Comparison of ENCODE assay signal across 17 cellular contexts in the genomic region with DNA sequence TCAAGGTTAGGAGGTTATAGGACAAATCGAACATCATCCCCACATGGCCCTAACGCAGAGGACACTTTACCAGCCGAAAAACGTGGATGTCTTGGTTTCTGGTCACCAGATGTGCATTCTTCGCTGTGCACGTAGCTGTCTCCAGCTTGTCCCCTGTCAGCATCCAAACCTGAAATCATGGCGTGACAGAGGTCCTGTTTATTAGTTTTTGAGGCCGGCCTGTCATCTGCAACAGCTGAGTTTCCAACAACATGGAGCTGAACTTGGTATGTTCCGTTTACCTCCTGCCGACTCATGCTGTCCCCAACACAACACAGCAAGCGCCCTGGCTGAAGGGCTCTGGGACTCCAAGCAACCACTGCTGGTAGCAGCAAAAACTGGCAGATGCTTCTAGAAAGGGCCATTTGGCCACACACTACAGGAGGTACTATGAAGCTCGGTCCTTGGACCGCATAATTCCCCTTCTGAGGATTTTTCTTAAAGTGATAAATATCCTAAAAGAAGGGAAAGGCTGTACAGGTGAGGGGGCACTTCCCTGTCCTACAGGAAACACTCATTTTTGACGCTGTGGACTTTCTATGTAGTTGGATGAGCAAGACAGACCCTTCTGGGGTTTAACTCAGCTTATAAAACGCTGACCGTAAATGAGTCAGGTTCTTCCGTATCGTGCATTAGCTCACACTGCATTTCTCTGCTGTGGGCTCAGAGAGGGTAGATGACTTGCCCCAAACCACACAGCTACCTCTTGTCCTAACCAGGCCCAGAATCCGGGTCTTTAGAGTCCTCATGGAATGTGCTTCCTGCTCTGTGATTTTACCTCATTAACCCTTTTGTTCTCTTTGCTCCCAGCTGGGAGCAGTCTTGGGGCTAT.
A peak's percentile ranks its signal among the peaks of the same experiment; 100 is the strongest.
DNase-seq lines count a peak whose midpoint lies in the region; ATAC-seq, FAIRE-seq and TF ChIP-seq lines count a peak whose summit lies in the region.
"Had no signal": no experiment of that assay in that cellular context is flagged by ENCODE, and none has a peak within 500 bp of the region (broad histone marks: within the 10 kb centered on the region; RNA-seq: fewer than 3 reads in every experiment).

No MANE protein-coding gene starts in this region.

- H3K18ac ChIP-seq in mesendoderm (ENCODE audit: low read length) = no peak overlapping the region

- no peak overlapping the region for H4K5ac ChIP-seq in mesendoderm (ENCODE audit: low read length)

- H3K27ac ChIP-seq in K562 (ENCODE audit: extremely low read depth, low read depth, low read length) (no peak overlapping the region), mesendoderm (ENCODE audit: low read depth, low read length) (no peak overlapping the region), heart left ventricle (no peak overlapping the region), RWPE1 (no peak overlapping the region)

- H3K4me2 ChIP-seq in K562 (ENCODE audit: insufficient read depth, low read length) (no peak overlapping the region), mesendoderm (ENCODE audit: low read length) (no peak overlapping the region)

- H3K4me1 Mint-ChIP-seq in HFFc6 (ENCODE audit: low read depth) = peaks cover 22% of the 10 kb centered on the region

- no peak overlapping the region for H4K8ac ChIP-seq in mesendoderm (ENCODE audit: low read depth, low read length)

- no peak overlapping the region for H2BK5ac ChIP-seq in mesendoderm (ENCODE audit: low read length)

- ATAC-seq in K562 (no peak), heart left ventricle (no peak)
- ATAC-seq in stimulated activated naive CD8-positive, alpha-beta T cell treated with anti-CD3 and anti-CD28 coated beads, Interleukin-15, Interleukin-2, amounts not matched to agents 100 U/mL and 50 U/mL, for 24 hours = no peak

- H3K36me3 Mint-ChIP-seq in HFFc6 (ENCODE audit: low read depth) = peaks cover 8% of the 10 kb centered on the region; the same call in 1 of the 2 replicates
- H3K36me3 Mint-ChIP-seq: CD14-positive monocyte had no signal

- no peak overlapping the region for H2AK5ac ChIP-seq in mesendoderm (ENCODE audit: low read length)

- TF ChIP-seq EP300 in K562 (IDR thresholded peaks at IDR 0.05; ENCODE audit: low read length) = no peak

- H3K4me3 Mint-ChIP-seq in HFFc6 = no peak overlapping the region
- H3K4me3 Mint-ChIP-seq: CD14-positive monocyte had no signal

- TF ChIP-seq CTCF in AG10803 (conservative IDR thresholded peaks at IDR 0.05; ENCODE audit: low read length) = no peak
- TF ChIP-seq CTCF in HFFc6 (IDR thresholded peaks at IDR 0.05) = no peak
- TF ChIP-seq CTCF in K562 (IDR thresholded peaks at IDR 0.05 in 2 of 3, conservative IDR thresholded peaks at IDR 0.05 in 1 of 3; ENCODE audit: insufficient read depth in 2 of 3, low read depth in 1 of 3, low read length in 3 of 3) = no peak
- no peak for TF ChIP-seq CTCF in heart left ventricle (IDR thresholded peaks at IDR 0.05)
- no peak for TF ChIP-seq CTCF in RWPE1 (conservative IDR thresholded peaks at IDR 0.05; ENCODE audit: low read depth)

- H3K9me3 ChIP-seq in K562 (replicated peaks; ENCODE audit: control insufficient read depth, insufficient read depth, low read depth, low read length) (no peaks in the 10 kb centered on the region), heart left ventricle (no peaks in the 10 kb centered on the region)
- H3K9me3 ChIP-seq: Caco-2 had no signal

- no peaks in the 10 kb centered on the region for H3K9me3 Mint-ChIP-seq in HFFc6

- no peak overlapping the region for H3K56ac ChIP-seq in mesendoderm (ENCODE audit: low read length)

- no peak for TF ChIP-seq POLR2A in K562 (conservative IDR thresholded peaks at IDR 0.05)
- no peak for TF ChIP-seq POLR2A in heart left ventricle (IDR thresholded peaks at IDR 0.05)

- H3K79me1 ChIP-seq in mesendoderm (ENCODE audit: low read length) = no peaks in the 10 kb centered on the region

- POLR2A ChIA-PET in K562 (lab: Yijun Ruan, JAX) = no interaction called here
- POLR2A ChIA-PET in RWPE1 (lab: Yijun Ruan, JAX; ENCODE audit: low non-redundant PET) = no interaction called here

- H3K36me3 ChIP-seq in K562 (ENCODE audit: control insufficient read depth, insufficient read depth, low read length) (no peaks in the 10 kb centered on the region), mesendoderm (ENCODE audit: control insufficient read depth, insufficient read depth, low read length) (no peaks in the 10 kb centered on the region), heart left ventricle (peaks cover 0 to 38% (median 21%) of the 10 kb centered on the region in 9 donors)

- no peak overlapping the region for H2BK15ac ChIP-seq in mesendoderm (replicated peaks; ENCODE audit: low read depth)

- 30% methylated on average over 19 of the region's 19 CpGs for WGBS in K562 (ENCODE audit: insufficient coverage, low coverage, missing lambda C conversion rate)
- no CpG with 5 or more reads among the region's 19 CpGs for WGBS in mesendoderm (ENCODE audit: extremely low coverage, insufficient coverage, low lambda C conversion rate)
- WGBS in heart left ventricle, 4 donors = 88 to 93% (median 91%) methylated on average over 19 of the region's 19 CpGs

- H3K27me3 Mint-ChIP-seq in HFFc6 (ENCODE audit: insufficient read depth) = peaks cover 4% of the 10 kb centered on the region; the same call in 1 of the 2 replicates

- H3K4me3 ChIP-seq in AG10803 (ENCODE audit: low read length) = no peak overlapping the region
- no peak overlapping the region for H3K4me3 ChIP-seq in K562
- H3K4me3 ChIP-seq in mesendoderm (ENCODE audit: low read length) = no peak overlapping the region
- H3K4me3 ChIP-seq in heart left ventricle = no peak overlapping the region

- intact Hi-C loops in K562 (cut with micrococcal nuclease) (loop anchor here (10.0 kb wide), 1 partner anchor 637 kb away; no protein-coding TSS in a partner anchor), heart left ventricle (cut with DNase I) (loop anchor here in 5 of 10 donors (10.0 kb wide), 2 partner anchors 247 to 637 kb away; no protein-coding TSS in a partner anchor)

- H3K79me2 ChIP-seq in K562 (ENCODE audit: control insufficient read depth, insufficient read depth, low read length) (no peaks in the 10 kb centered on the region), mesendoderm (ENCODE audit: control insufficient read depth, insufficient read depth, low read length) (no peaks in the 10 kb centered on the region)

- CTCF ChIA-PET in K562 (lab: Yijun Ruan, JAX; ENCODE audit: low intra/inter-chr PET ratio) = no interaction called here
- CTCF ChIA-PET in RWPE1 (lab: Yijun Ruan, JAX) = interaction anchor here (0.6 to 1.2 kb wide), 8 partner anchors 11 to 262 kb away, joined by 3 to 4 read pairs (median 3); no protein-coding TSS in a partner anchor

- H3K4me1 ChIP-seq in K562 (replicated peaks in 1 of 2; ENCODE audit: control insufficient read depth in 2 of 2, insufficient read depth in 2 of 2, low read length in 2 of 2) (peaks cover 8 to 20% of the 10 kb centered on the region in 2 experiments; a peak in 4 of 5 replicates), mesendoderm (ENCODE audit: control insufficient read depth, low read depth, low read length) (no peaks in the 10 kb centered on the region), heart left ventricle (no peaks in the 10 kb centered on the region)
- H3K4me1 ChIP-seq: Caco-2 had no signal

- no peak overlapping the region for H3K9ac ChIP-seq in K562 (ENCODE audit: insufficient read depth in 1 of 2, low read depth in 2 of 2, low read length in 2 of 2)
- H3K9ac ChIP-seq in mesendoderm (ENCODE audit: low read length) = no peak overlapping the region

- no TSS peak for BruUV-seq in K562 (replicated peaks; lab: Mats Ljungman, UMichigan)

- H3K23ac ChIP-seq in mesendoderm (ENCODE audit: low read length) = no peak overlapping the region

- H3K27me3 ChIP-seq in K562 (ENCODE audit: control insufficient read depth in 2 of 2, insufficient read depth in 2 of 2, low read length in 2 of 2) = peaks cover 1 to 20% of the 10 kb centered on the region in 2 experiments; a peak in 3 of 5 replicates
- no peaks in the 10 kb centered on the region for H3K27me3 ChIP-seq in mesendoderm (ENCODE audit: insufficient read depth, low read length, poor library complexity)
- no peaks in the 10 kb centered on the region for H3K27me3 ChIP-seq in heart left ventricle

- in situ Hi-C loops in K562 (cut with MboI) = no loop called here

- H4K20me1 ChIP-seq in K562 (replicated peaks; ENCODE audit: control insufficient read depth, insufficient read depth, low read length) = no peaks in the 10 kb centered on the region

- H2AFZ ChIP-seq in K562 (ENCODE audit: low read depth, low read length) = peak overlapping the region; percentile 30

- no peak overlapping the region for H3K4ac ChIP-seq in mesendoderm (ENCODE audit: low read depth, low read length)

- no peaks in the 10 kb centered on the region for H3K9me1 ChIP-seq in K562 (ENCODE audit: control insufficient read depth, insufficient read depth, low read length)

- peak; percentile 62 for FAIRE-seq in K562 (lab: Jason Lieb, UNC)
- FAIRE-seq: A204.1 had no signal

- peak; percentile 45 for DNase-seq in AG10803 (ENCODE audit: low read depth)
- peak; percentile 28 for DNase-seq in HFFc6
- DNase-seq in K562 (ENCODE audit: extremely low read depth in 1 of 4, low spot score in 3 of 4) = no peak
- peak; percentile 31 for DNase-seq in mesendoderm
- DNase-seq in NCI-H345 (lab: John Stamatoyannopoulos, UW) = no peak
- no peak for DNase-seq in stimulated activated naive CD8-positive, alpha-beta T cell treated with anti-CD3 and anti-CD28 coated beads, Interleukin-15, Interleukin-2, amounts not matched to agents 100 U/mL and 50 U/mL, for 24 hours
- no peak for DNase-seq in heart left ventricle
- no peak for DNase-seq in RWPE1 (ENCODE audit: low spot score)
- DNase-seq: Caco-2, DMS53, GF-D8, Kasumi-1, NCI-H1930, NCI-H2171 treated with DMSO at 0.1 percent for 48 hours, NCI-H510A treated with DMSO at 0.1 percent for 48 hours had no signal

- H2BK120ac ChIP-seq in mesendoderm (ENCODE audit: low read depth, low read length) = no peak overlapping the region

- peak overlapping the region; percentile 22; the same call in 1 of the 2 replicates for H3K27ac Mint-ChIP-seq in HFFc6

- no peak for TF ChIP-seq RAD21 in K562 (CRISPR knock-in tag; conservative IDR thresholded peaks at IDR 0.05 in 1 of 2, IDR thresholded peaks at IDR 0.05 in 1 of 2)

TF ChIP-seq in K562, 482 proteins besides CTCF, POLR2A, EP300 and RAD21 (continues in another document):
- TF ChIP-seq RBM34 (IDR thresholded peaks at IDR 0.05; ENCODE audit: borderline replicate concordance, insufficient read depth, low read length) (no peak), RBM22 (IDR thresholded peaks at IDR 0.05; ENCODE audit: low read depth, low read length, poor library complexity, severe bottlenecking) (no peak), MEIS2 (IDR thresholded peaks at IDR 0.05; ENCODE audit: partially characterized antibody) (peak; percentile 1), NFE2 (IDR thresholded peaks at IDR 0.05; ENCODE audit: low read depth) (0 out of 2 replicates have a peak, but pooled peaks have one; percentile 14), ZNF174 (CRISPR knock-in tag; IDR thresholded peaks at IDR 0.05) (no peak), POLR2AphosphoS2 (IDR thresholded peaks at IDR 0.05; ENCODE audit: low read length) (no peak), ZNF134 (CRISPR knock-in tag; conservative IDR thresholded peaks at IDR 0.05) (no peak)

Comparison
In these comparisons a context has a peak if more than half of its experiments do, and no peak if none do; other contexts are left out.
1. DNase-seq: peak in AG10803 (single experiment), HFFc6 (single experiment) and mesendoderm (single experiment); none in K562 (0 of 4), NCI-H345 (single experiment), stimulated activated naive CD8-positive, alpha-beta T cell treated with anti-CD3 and anti-CD28 coated beads, Interleukin-15, Interleukin-2, amounts not matched to agents 100 U/mL and 50 U/mL, for 24 hours (single experiment), heart left ventricle (0 of 5) and RWPE1 (single experiment).